Comparison of ENCODE assay signal across 22 cellular contexts in the genomic region with DNA sequence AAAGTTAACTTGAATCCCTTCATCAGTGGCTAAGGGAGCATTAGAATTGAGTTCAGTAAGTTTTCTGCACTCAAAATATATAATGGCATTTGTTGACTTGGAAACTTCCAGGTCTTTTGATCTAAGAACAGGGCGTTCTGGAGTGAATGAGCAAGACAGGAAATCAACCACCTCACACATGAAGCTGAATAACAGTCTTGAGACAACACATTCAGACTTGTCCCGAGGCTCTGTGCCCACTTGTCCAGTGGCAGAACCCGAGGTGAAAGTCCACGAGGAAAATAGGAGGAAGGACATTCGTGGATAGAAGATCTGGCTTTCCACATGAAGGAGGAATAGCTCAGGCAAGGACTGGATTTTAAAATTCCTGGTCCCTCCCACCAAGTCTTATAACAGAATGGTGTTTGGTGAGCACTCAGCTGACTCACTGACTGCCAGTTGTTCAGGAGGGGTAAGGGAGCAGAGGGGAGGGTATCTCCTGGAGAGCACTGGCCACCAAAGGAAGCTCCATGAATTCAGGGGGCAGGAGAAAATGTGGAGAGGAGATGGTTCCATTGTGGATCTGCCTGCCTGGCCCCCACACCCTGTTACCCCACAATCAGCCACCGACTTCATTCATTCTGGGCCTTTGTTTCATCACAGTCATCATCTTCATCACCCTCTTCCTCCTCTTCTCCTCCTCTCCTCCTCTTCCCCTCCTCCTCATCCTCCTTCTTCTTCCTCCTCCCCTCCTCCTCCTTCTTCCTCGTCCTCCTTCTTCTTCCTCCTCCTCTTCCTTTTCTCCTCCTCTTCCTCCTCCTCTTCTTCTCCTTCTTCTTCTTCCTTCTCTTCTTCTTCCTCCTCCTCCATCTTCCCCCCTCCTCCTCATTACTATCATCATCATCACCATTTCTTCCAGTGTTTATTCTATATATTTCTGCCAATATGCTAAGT.
"Had no signal": no experiment of that assay in that cellular context is flagged by ENCODE, and none has a peak within 500 bp of the region (broad histone marks: within the 10 kb centered on the region; RNA-seq: fewer than 3 reads in every experiment).

No MANE protein-coding gene starts in this region.

- ATAC-seq: activated CD8-positive, alpha-beta memory T cell treated with anti-CD3 and anti-CD28 coated beads, Interleukin-2, amount 10 ng/mL, durations not matched to agents 7 days and 5 days; activated T-helper 17 cell treated with anti-CD3 and anti-CD28 coated beads, Interleukin-2, amount 50 U/mL, for 72 hours; left lobe of liver; stimulated activated naive CD8-positive, alpha-beta T cell treated with anti-CD3 and anti-CD28 coated beads, Interleukin-15, Interleukin-2, amounts not matched to agents 100 U/mL and 50 U/mL, for 24 hours had no signal

- H3K36me3 Mint-ChIP-seq: activated CD4-positive, alpha-beta memory T cell treated with anti-CD3 and anti-CD28 coated beads for 36 hours; activated CD8-positive, alpha-beta memory T cell treated with anti-CD3 and anti-CD28 coated beads, Interleukin-2, amount 10 ng/mL, durations not matched to agents 7 days and 5 days; activated naive CD8-positive, alpha-beta T cell treated with anti-CD3 and anti-CD28 coated beads, Interleukin-2, amount 10 ng/mL, durations not matched to agents 7 days and 5 days had no signal

- H3K4me3 Mint-ChIP-seq: activated B cell treated with CpG ODN at 0.5 μM for 24 hours; activated CD4-positive, alpha-beta memory T cell treated with anti-CD3 and anti-CD28 coated beads for 36 hours; activated CD8-positive, alpha-beta memory T cell treated with anti-CD3 and anti-CD28 coated beads, Interleukin-2, amount 10 ng/mL, durations not matched to agents 7 days and 5 days; activated naive CD8-positive, alpha-beta T cell treated with anti-CD3 and anti-CD28 coated beads, Interleukin-2, amount 10 ng/mL, durations not matched to agents 7 days and 5 days; activated T-helper 17 cell treated with anti-CD3 and anti-CD28 coated beads, Interleukin-2, amount 50 U/mL, for 72 hours; nephron progenitor cell had no signal

- H3K9me3 ChIP-seq: esophagus muscularis mucosa, transverse colon, vagina had no signal

- DNase-seq: activated B cell treated with CpG ODN at 0.5 μM for 24 hours; activated CD4-positive, alpha-beta memory T cell treated with anti-CD3 and anti-CD28 coated beads for 36 hours; activated CD4-positive, alpha-beta T cell treated with anti-CD3 and anti-CD28 coated beads for 4 hours; activated CD8-positive, alpha-beta memory T cell treated with anti-CD3 and anti-CD28 coated beads, Interleukin-2, amount 10 ng/mL, durations not matched to agents 7 days and 5 days; activated naive CD4-positive, alpha-beta T cell treated with Interleukin-2 at 50 U/mL for 16 hours; activated naive CD8-positive, alpha-beta T cell treated with anti-CD3 and anti-CD28 coated beads, Interleukin-2, amount 10 ng/mL, durations not matched to agents 7 days and 5 days; brain microvascular endothelial cell; cortex of kidney; effector CD4-positive, alpha-beta T cell; midbrain; nephron progenitor cell; nucleus accumbens; retina; stimulated activated naive CD8-positive, alpha-beta T cell treated with anti-CD3 and anti-CD28 coated beads, Interleukin-15, Interleukin-2, amounts not matched to agents 100 U/mL and 50 U/mL, for 24 hours; substantia nigra; T-helper 1 cell; T-helper 9 cell; transverse colon had no signal

- H3K27me3 ChIP-seq: brain microvascular endothelial cell, transverse colon, vagina had no signal

- H3K4me3 ChIP-seq: esophagus muscularis mucosa, transverse colon, vagina had no signal

- H3K4me1 Mint-ChIP-seq: activated B cell treated with CpG ODN at 0.5 μM for 24 hours; activated CD8-positive, alpha-beta memory T cell treated with anti-CD3 and anti-CD28 coated beads, Interleukin-2, amount 10 ng/mL, durations not matched to agents 7 days and 5 days; activated naive CD8-positive, alpha-beta T cell treated with anti-CD3 and anti-CD28 coated beads, Interleukin-2, amount 10 ng/mL, durations not matched to agents 7 days and 5 days; activated T-helper 17 cell treated with anti-CD3 and anti-CD28 coated beads, Interleukin-2, amount 50 U/mL, for 72 hours had no signal

- H3K9me3 Mint-ChIP-seq: activated B cell treated with CpG ODN at 0.5 μM for 24 hours; activated naive CD8-positive, alpha-beta T cell treated with anti-CD3 and anti-CD28 coated beads, Interleukin-2, amount 10 ng/mL, durations not matched to agents 7 days and 5 days; nephron progenitor cell had no signal

- H3K27ac ChIP-seq: brain microvascular endothelial cell, esophagus muscularis mucosa, transverse colon, vagina had no signal

- H3K27ac Mint-ChIP-seq: activated B cell treated with CpG ODN at 0.5 μM for 24 hours; activated CD4-positive, alpha-beta memory T cell treated with anti-CD3 and anti-CD28 coated beads for 36 hours; activated CD8-positive, alpha-beta memory T cell treated with anti-CD3 and anti-CD28 coated beads, Interleukin-2, amount 10 ng/mL, durations not matched to agents 7 days and 5 days; activated naive CD8-positive, alpha-beta T cell treated with anti-CD3 and anti-CD28 coated beads, Interleukin-2, amount 10 ng/mL, durations not matched to agents 7 days and 5 days; activated T-helper 17 cell treated with anti-CD3 and anti-CD28 coated beads, Interleukin-2, amount 50 U/mL, for 72 hours; nephron progenitor cell had no signal

- H3K27me3 Mint-ChIP-seq: activated CD8-positive, alpha-beta memory T cell treated with anti-CD3 and anti-CD28 coated beads, Interleukin-2, amount 10 ng/mL, durations not matched to agents 7 days and 5 days had no signal

- H3K36me3 ChIP-seq: brain microvascular endothelial cell, esophagus muscularis mucosa, transverse colon, vagina had no signal
